Comparison of ENCODE assay signal across 8 cellular contexts in the genomic region with DNA sequence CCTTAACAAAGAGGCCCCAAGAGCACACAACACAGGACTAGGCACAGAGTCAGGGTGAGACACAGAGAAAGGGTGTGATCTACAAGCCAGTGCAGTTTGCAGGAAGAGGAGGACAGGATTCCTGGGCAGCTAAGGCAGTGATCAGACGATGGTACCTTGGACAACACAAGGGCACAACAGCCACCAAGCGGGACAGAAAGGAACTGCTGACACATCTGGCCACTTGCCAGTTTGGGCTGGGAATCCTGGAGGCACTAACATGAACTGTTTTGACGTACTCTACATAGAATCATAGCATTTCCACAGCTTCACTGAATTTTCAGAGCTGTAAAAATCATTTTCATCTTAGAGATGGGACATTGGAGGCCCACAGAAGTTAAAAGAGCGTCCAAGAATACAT.
DNase-seq lines count a peak whose midpoint lies in the region; ATAC-seq and TF ChIP-seq lines count a peak whose summit lies in the region.

No MANE protein-coding gene starts in this region.

- H3K4me3 Mint-ChIP-seq in activated CD8-positive, alpha-beta T cell treated with anti-CD3 and anti-CD28 coated beads for 36 hours: no peak overlapping the region
- H3K4me3 Mint-ChIP-seq in activated CD8-positive, alpha-beta T cell treated with anti-CD3 and anti-CD28 coated beads, Interleukin-2, amount 10 ng/mL, durations not matched to agents 7 days and 5 days: no peak overlapping the region
- no peak overlapping the region for H3K4me3 Mint-ChIP-seq in endodermal cell

- H3K36me3 Mint-ChIP-seq in activated CD8-positive, alpha-beta T cell treated with anti-CD3 and anti-CD28 coated beads for 36 hours (ENCODE audit: low read depth): no peaks in the 10 kb centered on the region
- no peaks in the 10 kb centered on the region for H3K36me3 Mint-ChIP-seq in activated CD8-positive, alpha-beta T cell treated with anti-CD3 and anti-CD28 coated beads, Interleukin-2, amount 10 ng/mL, durations not matched to agents 7 days and 5 days (ENCODE audit: low read depth)
- no peaks in the 10 kb centered on the region for H3K36me3 Mint-ChIP-seq in endodermal cell (ENCODE audit: low read depth)

- CTCF ChIA-PET in activated CD8-positive, alpha-beta T cell treated with anti-CD3 and anti-CD28 coated beads for 36 hours (lab: Charles Lee): no interaction called here
- CTCF ChIA-PET in activated CD8-positive, alpha-beta T cell treated with anti-CD3 and anti-CD28 coated beads, Interleukin-2, amount 10 ng/mL, durations not matched to agents 7 days and 5 days (lab: Charles Lee): no interaction called here

- H3K27ac ChIP-seq in endodermal cell (ENCODE audit: low read depth, low read length): no peak overlapping the region

- no peak overlapping the region for H3K4me3 ChIP-seq in endodermal cell (ENCODE audit: low read length)

- no peaks in the 10 kb centered on the region for H3K4me1 Mint-ChIP-seq in activated CD8-positive, alpha-beta T cell treated with anti-CD3 and anti-CD28 coated beads for 36 hours (ENCODE audit: low read depth)
- H3K4me1 Mint-ChIP-seq in activated CD8-positive, alpha-beta T cell treated with anti-CD3 and anti-CD28 coated beads, Interleukin-2, amount 10 ng/mL, durations not matched to agents 7 days and 5 days (ENCODE audit: low read depth): no peaks in the 10 kb centered on the region
- H3K4me1 Mint-ChIP-seq in endodermal cell: peaks cover 3% of the 10 kb centered on the region

- H3K9ac ChIP-seq in endodermal cell (ENCODE audit: extremely low read depth, low read length, poor library complexity, severe bottlenecking): no peak overlapping the region

- peak; percentile 6 for DNase-seq in activated CD8-positive, alpha-beta T cell treated with anti-CD3 and anti-CD28 coated beads for 36 hours
- no peak for DNase-seq in activated CD8-positive, alpha-beta T cell treated with anti-CD3 and anti-CD28 coated beads, Interleukin-2, amount 10 ng/mL, durations not matched to agents 7 days and 5 days
- DNase-seq in NAMALWA (ENCODE audit: low spot score): peak; percentile 63
- peak; percentile 82 for DNase-seq in endodermal cell
- peak; percentile 87 for DNase-seq in posterior vena cava (ENCODE audit: low spot score)
- no peak for DNase-seq in cerebellar nuclear complex (lab: John Stamatoyannopoulos, UW)

- H3K9me3 Mint-ChIP-seq in activated CD8-positive, alpha-beta T cell treated with anti-CD3 and anti-CD28 coated beads for 36 hours: no peaks in the 10 kb centered on the region
- H3K9me3 Mint-ChIP-seq in activated CD8-positive, alpha-beta T cell treated with anti-CD3 and anti-CD28 coated beads, Interleukin-2, amount 10 ng/mL, durations not matched to agents 7 days and 5 days (ENCODE audit: insufficient read depth): no peaks in the 10 kb centered on the region
- no peaks in the 10 kb centered on the region for H3K9me3 Mint-ChIP-seq in endodermal cell

- no peak for ATAC-seq in activated CD8-positive, alpha-beta T cell treated with anti-CD3 and anti-CD28 coated beads for 36 hours
- ATAC-seq in activated CD8-positive, alpha-beta T cell treated with anti-CD3 and anti-CD28 coated beads, Interleukin-2, amount 10 ng/mL, durations not matched to agents 7 days and 5 days: no peak
- no peak for ATAC-seq in GM18517 (IDR thresholded peaks at IDR 0.05; ENCODE audit: unreplicated experiment)
- no peak for ATAC-seq in GM18870 (IDR thresholded peaks at IDR 0.05; ENCODE audit: unreplicated experiment)

- intact Hi-C loops in activated CD8-positive, alpha-beta T cell treated with anti-CD3 and anti-CD28 coated beads for 36 hours (cut with micrococcal nuclease): no loop called here
- intact Hi-C loops in posterior vena cava (cut with DNase I): no loop called here

- no peak for TF ChIP-seq CTCF in activated CD8-positive, alpha-beta T cell treated with anti-CD3 and anti-CD28 coated beads for 36 hours (IDR thresholded peaks at IDR 0.05)
- TF ChIP-seq CTCF in endodermal cell (conservative IDR thresholded peaks at IDR 0.05): peak; percentile 72

- WGBS in endodermal cell (ENCODE audit: insufficient coverage in 1 of 2, insufficient read length in 1 of 2), 2 experiments: 73 to 84% methylated on average over 4 of the region's 4 CpGs

- no peaks in the 10 kb centered on the region for H3K27me3 ChIP-seq in endodermal cell (ENCODE audit: control insufficient read depth, insufficient read depth, low read length, poor library complexity, severe bottlenecking)

- H3K9me3 ChIP-seq in endodermal cell (ENCODE audit: control insufficient read depth, low read length): no peaks in the 10 kb centered on the region

- POLR2A ChIA-PET in activated CD8-positive, alpha-beta T cell treated with anti-CD3 and anti-CD28 coated beads for 36 hours (lab: Charles Lee): no interaction called here
- POLR2A ChIA-PET in activated CD8-positive, alpha-beta T cell treated with anti-CD3 and anti-CD28 coated beads, Interleukin-2, amount 10 ng/mL, durations not matched to agents 7 days and 5 days (lab: Charles Lee): no interaction called here

- H3K27ac Mint-ChIP-seq in activated CD8-positive, alpha-beta T cell treated with anti-CD3 and anti-CD28 coated beads for 36 hours: no peak overlapping the region
- no peak overlapping the region for H3K27ac Mint-ChIP-seq in activated CD8-positive, alpha-beta T cell treated with anti-CD3 and anti-CD28 coated beads, Interleukin-2, amount 10 ng/mL, durations not matched to agents 7 days and 5 days
- H3K27ac Mint-ChIP-seq in endodermal cell: no peak overlapping the region

- H3K27me3 Mint-ChIP-seq in activated CD8-positive, alpha-beta T cell treated with anti-CD3 and anti-CD28 coated beads for 36 hours: no peaks in the 10 kb centered on the region
- no peaks in the 10 kb centered on the region for H3K27me3 Mint-ChIP-seq in activated CD8-positive, alpha-beta T cell treated with anti-CD3 and anti-CD28 coated beads, Interleukin-2, amount 10 ng/mL, durations not matched to agents 7 days and 5 days (ENCODE audit: low read depth)
- H3K27me3 Mint-ChIP-seq in endodermal cell (ENCODE audit: insufficient read depth): no peaks in the 10 kb centered on the region

- no peaks in the 10 kb centered on the region for H3K4me1 ChIP-seq in endodermal cell (ENCODE audit: control insufficient read depth, insufficient read depth, low read length)

- no peaks in the 10 kb centered on the region for H3K36me3 ChIP-seq in endodermal cell (ENCODE audit: control insufficient read depth, insufficient read depth, low read length)

Comparison
In these comparisons a context has a peak if more than half of its experiments do, and no peak if none do; other contexts are left out.
1. DNase-seq: peak in activated CD8-positive, alpha-beta T cell treated with anti-CD3 and anti-CD28 coated beads for 36 hours (single experiment), NAMALWA (single experiment), endodermal cell (single experiment) and posterior vena cava (single experiment); none in activated CD8-positive, alpha-beta T cell treated with anti-CD3 and anti-CD28 coated beads, Interleukin-2, amount 10 ng/mL, durations not matched to agents 7 days and 5 days (single experiment) and cerebellar nuclear complex (0 of 2).